In the genomic region with DNA sequence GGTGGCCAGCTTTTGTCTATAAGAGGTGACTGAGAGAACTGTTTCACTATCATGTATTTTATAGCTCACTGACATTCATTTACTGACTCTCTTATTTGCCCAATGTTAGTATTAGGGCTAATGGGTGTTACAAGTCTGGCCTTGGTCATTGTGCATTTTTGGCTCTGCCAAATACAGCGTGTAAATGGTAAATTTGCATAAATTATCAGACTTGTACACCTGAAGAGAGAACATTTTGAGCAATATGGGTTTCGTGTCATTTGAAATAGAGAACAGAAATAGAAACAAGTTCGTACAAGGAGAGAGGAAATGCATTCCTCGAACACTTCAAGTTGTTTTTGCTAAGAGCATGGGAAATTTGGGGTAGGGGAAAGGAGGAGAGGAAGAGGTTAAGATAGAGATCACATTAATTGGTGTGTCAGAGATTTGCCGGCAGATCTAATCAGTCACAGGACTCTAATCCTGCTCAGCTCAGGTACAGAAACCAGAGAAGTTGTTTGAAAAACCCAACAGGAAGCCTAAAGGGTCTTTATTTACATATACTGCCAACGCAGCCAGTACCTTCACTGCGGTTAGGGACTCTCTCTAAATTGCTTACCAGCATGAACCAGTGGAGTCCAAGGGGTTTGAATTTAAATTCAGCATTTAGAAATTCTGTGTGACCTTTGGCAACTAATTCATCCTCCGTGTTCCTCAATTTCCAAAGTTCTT, we compare ENCODE assay signal across 11 cellular contexts.
DNase-seq lines count a peak whose midpoint lies in the region; ATAC-seq and TF ChIP-seq lines count a peak whose summit lies in the region.
"Had no signal": no experiment of that assay in that cellular context is flagged by ENCODE, and none has a peak within 500 bp of the region (broad histone marks: within the 10 kb centered on the region; RNA-seq: fewer than 3 reads in every experiment).

No MANE protein-coding gene starts in this region.

- peaks cover 8% of the 10 kb centered on the region for H3K4me1 ChIP-seq in GM23338 (ENCODE audit: insufficient read depth)

- POLR2A ChIA-PET in RWPE1 (lab: Yijun Ruan, JAX; ENCODE audit: low non-redundant PET): no interaction called here

- peak; percentile 75 for DNase-seq in GM23338 (ENCODE audit: low spot score)
- DNase-seq in iPS-NIHi7 (ENCODE audit: extremely low spot score): peak; percentile 48
- DNase-seq in RWPE1 (ENCODE audit: low spot score): no peak
- no peak for DNase-seq in activated T-helper 1 cell treated with anti-CD3 and anti-CD28 coated beads, Interleukin-12 subunit alpha, Interleukin-12 subunit beta, Interleukin-2, Interleukin-4 antibody, amounts not matched to agents 30 ng/mL and 10 ng/mL and 1 ng/mL, durations not matched to agents 14 hours and 24 hours and 36 hours (ENCODE audit: low spot score)
- DNase-seq in NCI-H128 (lab: John Stamatoyannopoulos, UW; ENCODE audit: unreplicated experiment): no peak
- DNase-seq in NCI-H2029 (lab: John Stamatoyannopoulos, UW): no peak
- DNase-seq: activated naive CD8-positive, alpha-beta T cell treated with anti-CD3 and anti-CD28 coated beads, Interleukin-2, amount 10 ng/mL, durations not matched to agents 7 days and 5 days; GDM1; NCI-H1105 had no signal

- no peaks in the 10 kb centered on the region for H3K79me2 ChIP-seq in GM23338 (replicated peaks; ENCODE audit: insufficient read depth)

- peaks cover 20% of the 10 kb centered on the region for H3K9me3 Mint-ChIP-seq in GM23338
- no peaks in the 10 kb centered on the region for H3K9me3 Mint-ChIP-seq in activated T-helper 1 cell treated with anti-CD3 and anti-CD28 coated beads, Interleukin-12 subunit alpha, Interleukin-12 subunit beta, Interleukin-2, Interleukin-4 antibody, amounts not matched to agents 30 ng/mL and 10 ng/mL and 1 ng/mL, durations not matched to agents 14 hours and 24 hours and 36 hours

- intact Hi-C loops in activated T-helper 1 cell treated with anti-CD3 and anti-CD28 coated beads, Interleukin-12 subunit alpha, Interleukin-12 subunit beta, Interleukin-2, Interleukin-4 antibody, amounts not matched to agents 30 ng/mL and 10 ng/mL and 1 ng/mL, durations not matched to agents 14 hours and 24 hours and 36 hours (cut with micrococcal nuclease): no loop called here

- TF ChIP-seq CTCF in GM23338 (conservative IDR thresholded peaks at IDR 0.05; ENCODE audit: low read depth in 2 of 2) (no peak), RWPE1 (conservative IDR thresholded peaks at IDR 0.05; ENCODE audit: low read depth) (no peak)

- no peak overlapping the region for H3K27ac Mint-ChIP-seq in GM23338
- H3K27ac Mint-ChIP-seq in activated T-helper 1 cell treated with anti-CD3 and anti-CD28 coated beads, Interleukin-12 subunit alpha, Interleukin-12 subunit beta, Interleukin-2, Interleukin-4 antibody, amounts not matched to agents 30 ng/mL and 10 ng/mL and 1 ng/mL, durations not matched to agents 14 hours and 24 hours and 36 hours: no peak overlapping the region
- H3K27ac Mint-ChIP-seq: activated naive CD8-positive, alpha-beta T cell treated with anti-CD3 and anti-CD28 coated beads, Interleukin-2, amount 10 ng/mL, durations not matched to agents 7 days and 5 days had no signal

- peaks cover 22% of the 10 kb centered on the region; the same call in 1 of the 2 replicates for H3K27me3 ChIP-seq in GM23338 (ENCODE audit: insufficient read depth)

- no peak overlapping the region for H3K27ac ChIP-seq in GM23338 (ENCODE audit: low read depth)
- H3K27ac ChIP-seq in RWPE1: no peak overlapping the region

- H3K4me1 Mint-ChIP-seq in GM23338: peaks cover 15% of the 10 kb centered on the region
- H3K4me1 Mint-ChIP-seq in activated T-helper 1 cell treated with anti-CD3 and anti-CD28 coated beads, Interleukin-12 subunit alpha, Interleukin-12 subunit beta, Interleukin-2, Interleukin-4 antibody, amounts not matched to agents 30 ng/mL and 10 ng/mL and 1 ng/mL, durations not matched to agents 14 hours and 24 hours and 36 hours (ENCODE audit: low read depth): no peaks in the 10 kb centered on the region

- no peaks in the 10 kb centered on the region for H3F3A ChIP-seq in GM23338 (replicated peaks; ENCODE audit: low read depth)

- no peak overlapping the region for H2AFZ ChIP-seq in GM23338

- H3K4me3 ChIP-seq in GM23338: 0 out of 2 replicates have a peak overlapping the region, but pooled peaks have one; percentile 22

- peaks cover 13% of the 10 kb centered on the region for H3K36me3 Mint-ChIP-seq in GM23338 (ENCODE audit: low read depth)
- no peaks in the 10 kb centered on the region for H3K36me3 Mint-ChIP-seq in activated T-helper 1 cell treated with anti-CD3 and anti-CD28 coated beads, Interleukin-12 subunit alpha, Interleukin-12 subunit beta, Interleukin-2, Interleukin-4 antibody, amounts not matched to agents 30 ng/mL and 10 ng/mL and 1 ng/mL, durations not matched to agents 14 hours and 24 hours and 36 hours (ENCODE audit: low read depth)
- H3K36me3 Mint-ChIP-seq: activated naive CD8-positive, alpha-beta T cell treated with anti-CD3 and anti-CD28 coated beads, Interleukin-2, amount 10 ng/mL, durations not matched to agents 7 days and 5 days had no signal

- peak overlapping the region; percentile 32 for H3K4me3 Mint-ChIP-seq in GM23338
- no peak overlapping the region for H3K4me3 Mint-ChIP-seq in activated T-helper 1 cell treated with anti-CD3 and anti-CD28 coated beads, Interleukin-12 subunit alpha, Interleukin-12 subunit beta, Interleukin-2, Interleukin-4 antibody, amounts not matched to agents 30 ng/mL and 10 ng/mL and 1 ng/mL, durations not matched to agents 14 hours and 24 hours and 36 hours
- H3K4me3 Mint-ChIP-seq: activated naive CD8-positive, alpha-beta T cell treated with anti-CD3 and anti-CD28 coated beads, Interleukin-2, amount 10 ng/mL, durations not matched to agents 7 days and 5 days had no signal

- ATAC-seq in GM18873 (IDR thresholded peaks at IDR 0.05; ENCODE audit: low FRiP score, unreplicated experiment) (peak; percentile 90), GM23338 (peak; percentile 90), HG03460 (IDR thresholded peaks at IDR 0.05; ENCODE audit: unreplicated experiment) (peak; percentile 91)

- peak overlapping the region; percentile 64 for H3K4me2 ChIP-seq in GM23338

- no peaks in the 10 kb centered on the region for H4K20me1 ChIP-seq in GM23338 (replicated peaks; ENCODE audit: insufficient read depth)

- CTCF ChIA-PET in RWPE1 (lab: Yijun Ruan, JAX): interaction anchor here (0.8 kb wide), 1 partner anchor 793 kb away, joined by 3 read pairs; no protein-coding TSS in a partner anchor

- no peaks in the 10 kb centered on the region for H3K36me3 ChIP-seq in GM23338 (ENCODE audit: insufficient read depth)

- no peaks in the 10 kb centered on the region for H3K9me2 ChIP-seq in GM23338 (ENCODE audit: insufficient read depth)

- peaks cover 9% of the 10 kb centered on the region for H3K27me3 Mint-ChIP-seq in GM23338 (ENCODE audit: insufficient read depth, low read depth, poor library complexity)
- H3K27me3 Mint-ChIP-seq in activated T-helper 1 cell treated with anti-CD3 and anti-CD28 coated beads, Interleukin-12 subunit alpha, Interleukin-12 subunit beta, Interleukin-2, Interleukin-4 antibody, amounts not matched to agents 30 ng/mL and 10 ng/mL and 1 ng/mL, durations not matched to agents 14 hours and 24 hours and 36 hours (ENCODE audit: insufficient read depth): no peaks in the 10 kb centered on the region
- H3K27me3 Mint-ChIP-seq: activated naive CD8-positive, alpha-beta T cell treated with anti-CD3 and anti-CD28 coated beads, Interleukin-2, amount 10 ng/mL, durations not matched to agents 7 days and 5 days had no signal

TF ChIP-seq in GM23338, 12 proteins besides CTCF, POLR2A, EP300 and RAD21:
- TF ChIP-seq JUNB (IDR thresholded peaks at IDR 0.05; ENCODE audit: unreplicated experiment): peak; percentile 87
- TF ChIP-seq NANOG (IDR thresholded peaks at IDR 0.05; ENCODE audit: borderline replicate concordance): no peak
TF ChIP-seq in GM23338: peak in this region for 1.

Comparison
In these comparisons a context has a peak if more than half of its experiments do, and no peak if none do; other contexts are left out.
1. DNase-seq: peak in GM23338 (single experiment) and iPS-NIHi7 (single experiment); none in RWPE1 (single experiment), activated T-helper 1 cell treated with anti-CD3 and anti-CD28 coated beads, Interleukin-12 subunit alpha, Interleukin-12 subunit beta, Interleukin-2, Interleukin-4 antibody, amounts not matched to agents 30 ng/mL and 10 ng/mL and 1 ng/mL, durations not matched to agents 14 hours and 24 hours and 36 hours (single experiment), NCI-H128 (single experiment) and NCI-H2029 (single experiment).
2. Peak in every context shown above with its lines, with median percentiles within 50 percentile points of each other: ATAC-seq.